23 cellular contexts compared by ENCODE assay signal in genomic region chr12:130949806-130950205, GRCh38. TPM values are rescaled to one million over a fixed set of nuclear protein-coding genes. Genes with fewer than 3 reads are reported as not detected.
DNase-seq lines count a peak whose midpoint lies in the region; ATAC-seq, FAIRE-seq and TF ChIP-seq lines count a peak whose summit lies in the region.
"Had no signal": no experiment of that assay in that cellular context is flagged by ENCODE, and none has a peak within 500 bp of the region (broad histone marks: within the 10 kb centered on the region; RNA-seq: fewer than 3 reads in every experiment).

No MANE protein-coding gene starts in this region.

- no peak overlapping the region for H2AFZ ChIP-seq in H1 (ENCODE audit: low read length)
- H2AFZ ChIP-seq: GM23338 had no signal

- H3K27me3 ChIP-seq in H1 (replicated peaks in 1 of 4; ENCODE audit: control insufficient read depth in 3 of 4, extremely low read depth in 1 of 4, insufficient read depth in 3 of 4, low read length in 3 of 4): peaks cover 0 to 3% (median 1%) of the 10 kb centered on the region in 4 experiments; a peak in 3 of 7 replicates

- peak overlapping the region; percentile 60; the same call in 1 of the 2 replicates for H2BK12ac ChIP-seq in H1 (ENCODE audit: low read depth, low read length)

- no peak overlapping the region for H3K4me2 ChIP-seq in H1 (ENCODE audit: insufficient read depth in 1 of 2, low read depth in 2 of 2, low read length in 2 of 2)
- H3K4me2 ChIP-seq: BLaER1, GM23338 had no signal

- H4K8ac ChIP-seq in H1 (ENCODE audit: extremely low read depth, insufficient read depth, low read length): no peak overlapping the region

- H3K9me3 Mint-ChIP-seq in CD14-positive monocyte: peaks cover 12 to 15% (median 14%) of the 10 kb centered on the region in 7 donors

- H3K23me2 ChIP-seq in H1 (ENCODE audit: low read depth, low read length): peaks cover 3% of the 10 kb centered on the region; the same call in 1 of the 2 replicates

- peaks cover 4 to 24% (median 6%) of the 10 kb centered on the region in 4 experiments; a peak in 6 of 7 replicates for H3K4me1 ChIP-seq in H1 (replicated peaks in 1 of 4; ENCODE audit: control insufficient read depth in 3 of 4, insufficient read depth in 4 of 4, low read length in 3 of 4)

- no peak overlapping the region for H2BK20ac ChIP-seq in H1 (ENCODE audit: low read length)

- CTCF ChIA-PET in H1 (lab: Charles Lee; ENCODE audit: partially characterized antibody): interaction anchor here (1.0 to 2.5 kb wide), 5 partner anchors 17 to 210 kb away, joined by 3 to 7 read pairs (median 3); no protein-coding TSS in a partner anchor

- H3K9ac ChIP-seq in H1 (replicated peaks in 1 of 4; ENCODE audit: extremely low read depth in 1 of 4, low read depth in 3 of 4, low read length in 3 of 4): no peak overlapping the region
- H3K9ac ChIP-seq: BLaER1 had no signal

- no peak for TF ChIP-seq EP300 in H1 (IDR thresholded peaks at IDR 0.05; ENCODE audit: borderline replicate concordance in 1 of 2, low read depth in 2 of 2, low read length in 2 of 2)

- no peak for FAIRE-seq in H1 (lab: Jason Lieb, UNC)
- FAIRE-seq: A204.1, GM12891, GM18507 had no signal

- TF ChIP-seq CTCF in CD14-positive monocyte (IDR thresholded peaks at IDR 0.05): no peak
- no peak for TF ChIP-seq CTCF in H1 (IDR thresholded peaks at IDR 0.05; ENCODE audit: control extremely low read depth in 1 of 3, insufficient read depth in 1 of 3, low read depth in 1 of 3, low read length in 3 of 3)

- TF ChIP-seq POLR2A in H1 (IDR thresholded peaks at IDR 0.05; ENCODE audit: control extremely low read depth in 1 of 2, low read depth in 2 of 2, low read length in 2 of 2): no peak

- no peak overlapping the region for H3K27ac ChIP-seq in H1 (ENCODE audit: low read depth, low read length)
- H3K27ac ChIP-seq: 22Rv1, BLaER1, C4-2B had no signal

- intact Hi-C loops in CD14-positive monocyte (cut with micrococcal nuclease): no loop called here
- intact Hi-C loops in sciatic nerve (cut with DNase I): no loop called here

- POLR2A ChIA-PET in H1 (lab: Charles Lee; ENCODE audit: partially characterized antibody): interaction anchor here (0.8 to 1.5 kb wide), 3 partner anchors 11 to 76 kb away, joined by 3 to 4 read pairs (median 3); no protein-coding TSS in a partner anchor

- peaks cover 10 to 22% (median 10%) of the 10 kb centered on the region in 3 donors for H3K27me3 Mint-ChIP-seq in CD14-positive monocyte (ENCODE audit: low read depth in 3 of 3)

- H3K36me3 ChIP-seq in H1 (ENCODE audit: control insufficient read depth in 2 of 4, insufficient read depth in 4 of 4, low read length in 3 of 4): no peaks in the 10 kb centered on the region; a peak in 1 of 8 replicates
- H3K36me3 ChIP-seq: BLaER1 had no signal

- WGBS in H1 (ENCODE audit: extremely low coverage in 1 of 2, insufficient coverage in 1 of 2, insufficient read length in 1 of 2, insufficient replicate concordance in 2 of 2, low coverage in 1 of 2, low lambda C conversion rate in 2 of 2, missing lambda C conversion rate in 1 of 2), 2 experiments: 95% methylated on average over 11 of the region's 11 CpGs; no CpG with 5 or more reads in 1 of the 2 experiments

- H2AK5ac ChIP-seq in H1 (ENCODE audit: low read depth, low read length): peak overlapping the region; percentile 45; the same call in 1 of the 2 replicates

- H3K4me3 Mint-ChIP-seq in CD14-positive monocyte: no peak overlapping the region
- H3K4me3 Mint-ChIP-seq: B cell; CD4-positive, alpha-beta T cell; GM23338 had no signal

- H3K18ac ChIP-seq in H1 (ENCODE audit: extremely low read depth, low read length): no peak overlapping the region

- no peaks in the 10 kb centered on the region for H3K79me1 ChIP-seq in H1 (ENCODE audit: low read depth, low read length)

- no peaks in the 10 kb centered on the region for H3K79me2 ChIP-seq in H1 (ENCODE audit: control insufficient read depth in 1 of 2, insufficient read depth in 2 of 2, low read length in 2 of 2)

- H4K91ac ChIP-seq in H1 (replicated peaks; ENCODE audit: insufficient read length, low read length): no peak overlapping the region

- peak overlapping the region in 1 of 7 donors; percentile 57 for H3K27ac Mint-ChIP-seq in CD14-positive monocyte
- H3K27ac Mint-ChIP-seq: B cell; CD4-positive, alpha-beta T cell; GM23338 had no signal

- no peak overlapping the region for H3K14ac ChIP-seq in H1 (ENCODE audit: insufficient read length)

- H3K56ac ChIP-seq in H1 (replicated peaks; ENCODE audit: insufficient read length, low read depth, low read length): no peak overlapping the region

- no peak overlapping the region for H2BK15ac ChIP-seq in H1 (ENCODE audit: low read length)

- TF ChIP-seq RAD21 in H1 (IDR thresholded peaks at IDR 0.05 in 1 of 2, conservative IDR thresholded peaks at IDR 0.05 in 1 of 2; ENCODE audit: low read depth in 2 of 2, low read length in 2 of 2): no peak

- no peak overlapping the region for H4K5ac ChIP-seq in H1 (ENCODE audit: insufficient read length, low read depth, low read length)

- H3K23ac ChIP-seq in H1 (ENCODE audit: insufficient read length): no peak overlapping the region

- H3K36me3 Mint-ChIP-seq in CD14-positive monocyte: no peaks in the 10 kb centered on the region

- no peak overlapping the region for H2BK5ac ChIP-seq in H1 (ENCODE audit: low read depth, low read length)

- no peak overlapping the region for H3K4ac ChIP-seq in H1 (replicated peaks; ENCODE audit: insufficient read length, low read depth, low read length)

- no peak overlapping the region for H2BK120ac ChIP-seq in H1 (replicated peaks; ENCODE audit: low read depth, low read length)

- peak; percentile 14 for DNase-seq in CD14-positive monocyte (ENCODE audit: low spot score)
- no peak for DNase-seq in H1 (ENCODE audit: low read depth in 1 of 2, low spot score in 2 of 2)
- DNase-seq in mucosa of gallbladder (ENCODE audit: low spot score): peak; percentile 2
- DNase-seq in sciatic nerve (ENCODE audit: low spot score): peak; percentile 52
- DNase-seq in H4 (ENCODE audit: low spot score): no peak
- DNase-seq in NCI-H446 treated with DMSO at 0.1 percent for 48 hours (lab: John Stamatoyannopoulos, UW): no peak
- DNase-seq: CD4-positive, alpha-beta T cell; CD8-positive, alpha-beta memory T cell; DMS53; DMS79 treated with DMSO at 0.1 percent for 48 hours; GF-D8; H7; HCEC 1CT had no signal

- H3K9me3 ChIP-seq in H1 (ENCODE audit: insufficient read depth in 2 of 2, low read depth in 1 of 2, low read length in 1 of 2): 0 out of 4 replicates have a peak, but pooled peaks cover 0 to 3% of the 10 kb centered on the region in 2 experiments

- ATAC-seq in sciatic nerve (no peak), HG03139 (IDR thresholded peaks at IDR 0.05; ENCODE audit: unreplicated experiment) (no peak), HG02981 (IDR thresholded peaks at IDR 0.05; ENCODE audit: unreplicated experiment) (no peak)
- ATAC-seq: GM23338 had no signal

- H4K20me1 ChIP-seq in H1 (replicated peaks in 1 of 2; ENCODE audit: control insufficient read depth in 1 of 2, insufficient read depth in 2 of 2, low read length in 2 of 2): no peaks in the 10 kb centered on the region
- H4K20me1 ChIP-seq: BLaER1 had no signal

- H3K4me1 Mint-ChIP-seq in CD14-positive monocyte: peaks cover 34% of the 10 kb centered on the region

- H3K4me3 ChIP-seq in H1 (ENCODE audit: extremely low read depth in 1 of 4, insufficient read depth in 2 of 4, low read depth in 3 of 4, low read length in 4 of 4): no peak overlapping the region
- H3K4me3 ChIP-seq: BLaER1, GM23338 had no signal

TF ChIP-seq in H1, 55 proteins besides CTCF, POLR2A, EP300 and RAD21 (continues in another document):
- TF ChIP-seq CTBP2 (IDR thresholded peaks at IDR 0.05; ENCODE audit: borderline replicate concordance, insufficient read depth, insufficient read length, low read length): no peak
- no peak for TF ChIP-seq SP1 (IDR thresholded peaks at IDR 0.05; ENCODE audit: low read depth, low read length)
- TF ChIP-seq RNF2 (IDR thresholded peaks at IDR 0.05; ENCODE audit: borderline replicate concordance, low read depth, low read length, missing control alignments, poor library complexity, severe bottlenecking): no peak
- TF ChIP-seq TEAD4 (IDR thresholded peaks at IDR 0.05; ENCODE audit: low read depth, low read length): no peak

RNA-seq across cellular contexts. Expression of gene ADGRD1, which starts 3.9 kb away (rescaled TPM):
- 1 to 10 TPM; 4.7 to 4.9 TPM for polyA plus RNA-seq in CD14-positive monocyte
- 0.48 and 1.3 TPM in 2 replicates for total RNA-seq in H1 (2021; fragmentation: NEBNext Ultra II Directional; extraction: Animal tissue kit (Norgen Biotek cat#: 25700))
- 0.36 and 1.1 TPM in 2 replicates for polyA plus RNA-seq in H1 (2011; rRNA removed)
- 0.47 TPM for polyA plus RNA-seq in H1 (2011; cell fraction: cytosol; rRNA removed)
- 2.0 TPM for polyA plus RNA-seq in H1 (2011; cell fraction: nucleus; rRNA removed)
- 0.20 to 0.96 TPM (median 0.35 TPM) in 4 replicates for polyA plus RNA-seq in H1 (2012, experiment 1 of 2)
- 0.12 TPM for polyA plus RNA-seq in H1 (2012, experiment 2 of 2)
- polyA plus RNA-seq in H1 (2013, experiment 1 of 2): 0.34 TPM
- polyA plus RNA-seq in H1 (2013, experiment 2 of 2): 0.39 TPM
- polyA minus RNA-seq in H1 (2011; rRNA and poly(A)+ RNA removed): 1.6 and 1.8 TPM in 2 replicates
- polyA minus RNA-seq in H1 (2011; cell fraction: cytosol; rRNA and poly(A)+ RNA removed): 1.2 TPM
- 3.6 TPM for polyA minus RNA-seq in H1 (2011; cell fraction: nucleus; rRNA and poly(A)+ RNA removed)
- 96.1 TPM for total RNA-seq in mucosa of gallbladder
- total RNA-seq in sciatic nerve: 224 TPM
- total RNA-seq in H4 (2014; rRNA removed; shearing (Covaris generic)): 0.14 and 0.21 TPM in 2 replicates
- polyA plus RNA-seq: CD8-positive, alpha-beta memory T cell; GM23338 had no signal

Comparison
In these comparisons a context has a peak if more than half of its experiments do, and no peak if none do; other contexts are left out.
1. DNase-seq: peak in CD14-positive monocyte (single experiment), mucosa of gallbladder (single experiment) and sciatic nerve (single experiment); none in H1 (0 of 2), H4 (single experiment) and NCI-H446 treated with DMSO at 0.1 percent for 48 hours (single experiment).
2. RNA of gene ADGRD1, which starts 3.9 kb away (total RNA-seq): 224 TPM in sciatic nerve (single experiment) and 96.1 TPM in mucosa of gallbladder (single experiment); 0.48 to 1.3 TPM in H1 and 0.14 to 0.21 TPM in H4; every median in the first group is over 10 times any median in the second.